In the genomic region with DNA sequence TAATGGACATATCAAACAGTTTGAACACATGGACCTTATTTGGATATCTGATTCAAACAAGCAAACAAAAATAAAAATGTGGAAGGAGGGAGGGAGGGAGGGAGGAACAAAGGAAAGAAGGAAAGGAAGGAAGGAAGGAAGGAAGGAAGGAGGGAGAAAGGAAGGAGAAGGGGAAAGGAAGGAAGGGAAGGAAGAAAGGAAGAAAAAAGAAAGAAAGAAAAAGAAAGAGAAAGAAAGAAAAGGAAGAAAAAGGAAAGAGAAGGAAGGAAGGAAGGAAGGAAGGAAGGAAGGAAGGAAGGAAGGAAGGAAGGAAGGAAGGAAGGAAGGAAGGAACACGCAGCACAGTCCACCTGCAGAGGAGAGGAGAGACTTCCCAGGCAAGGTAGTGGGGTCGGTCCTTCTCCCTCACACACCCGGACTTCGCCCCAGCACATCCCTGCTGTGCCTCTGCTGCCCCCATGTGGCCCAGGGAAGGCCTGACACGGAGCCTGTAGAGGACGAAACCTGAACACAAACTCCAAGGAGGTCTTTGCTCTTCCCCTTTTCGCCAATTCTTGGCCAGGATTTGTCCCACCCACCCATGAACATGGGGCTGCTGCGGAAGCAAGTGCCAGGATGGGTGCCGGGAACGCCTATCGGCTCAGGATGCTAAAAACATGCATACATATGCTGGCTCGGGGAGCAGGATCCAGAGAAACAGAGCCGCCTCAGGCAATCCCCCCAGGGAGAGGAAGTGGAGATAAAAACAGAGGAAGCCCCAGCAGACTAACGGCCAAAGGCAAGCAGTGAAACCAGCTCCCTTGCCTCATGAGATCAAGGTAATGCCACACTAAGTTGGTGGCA, we compare ENCODE assay signal across 8 cellular contexts. TPM values are rescaled to one million over a fixed set of nuclear protein-coding genes. Genes with fewer than 3 reads are reported as not detected.
A peak's percentile ranks its signal among the peaks of the same experiment; 100 is the strongest.
DNase-seq lines count a peak whose midpoint lies in the region; ATAC-seq, FAIRE-seq and TF ChIP-seq lines count a peak whose summit lies in the region.

No MANE protein-coding gene starts in this region.

- FAIRE-seq in kidney (lab: Jason Lieb, UNC): no peak

- no peaks in the 10 kb centered on the region for H3K9me3 ChIP-seq in A673 (ENCODE audit: low read depth, low read length, poor library complexity, severe bottlenecking)
- H3K9me3 ChIP-seq in breast epithelium: no peaks in the 10 kb centered on the region
- no peaks in the 10 kb centered on the region for H3K9me3 ChIP-seq in kidney (ENCODE audit: control insufficient read depth in 1 of 2, low read length in 2 of 2)

- ATAC-seq in GM18519 (IDR thresholded peaks at IDR 0.05; ENCODE audit: low FRiP score, unreplicated experiment): peak; percentile 51
- ATAC-seq in HG03064 (IDR thresholded peaks at IDR 0.05; ENCODE audit: low read depth, unreplicated experiment): peak; percentile 67
- peak; percentile 96 for ATAC-seq in WTC11

- peak; percentile 90 for DNase-seq in A673 (ENCODE audit: low spot score)
- peak; percentile 42 for DNase-seq in NCI-H2171 (lab: John Stamatoyannopoulos, UW)
- peak; percentile 91 for DNase-seq in WTC11 (ENCODE audit: low spot score)
- DNase-seq in breast epithelium (ENCODE audit: low spot score in 2 of 2): peak; percentile 73 to 74
- DNase-seq in kidney: peak; percentile 90
- peak; percentile 63 to 66 for DNase-seq in stimulated activated CD4-positive, alpha-beta T cell treated with anti-CD3 and anti-CD28 coated beads, Interleukin-15, amount 100 ng/mL, for 48 hours (ENCODE audit: low read depth in 2 of 2)

- peak; percentile 94 for TF ChIP-seq CTCF in A673 (conservative IDR thresholded peaks at IDR 0.05; ENCODE audit: low read depth, low read length)
- TF ChIP-seq CTCF in WTC11 (IDR thresholded peaks at IDR 0.05): peak; percentile 87
- peak; percentile 28 to 82 (median 82) for TF ChIP-seq CTCF in breast epithelium (IDR thresholded peaks at IDR 0.05)
- peak; percentile 93 for TF ChIP-seq CTCF in kidney (IDR thresholded peaks at IDR 0.05; ENCODE audit: borderline replicate concordance, extremely low read depth, insufficient read depth)

- H3K4me1 ChIP-seq in A673 (ENCODE audit: insufficient read depth, low read length, poor library complexity, severe bottlenecking) (peaks cover 15% of the 10 kb centered on the region), breast epithelium (no peaks in the 10 kb centered on the region), kidney (ENCODE audit: control insufficient read depth in 1 of 2, insufficient read depth in 1 of 2, low read depth in 1 of 2, low read length in 2 of 2) (peaks cover 0 to 2% of the 10 kb centered on the region in 2 donors)

- no peaks in the 10 kb centered on the region for H3K36me3 ChIP-seq in A673 (ENCODE audit: insufficient read depth, low read length, poor library complexity, severe bottlenecking)
- no peaks in the 10 kb centered on the region for H3K36me3 ChIP-seq in breast epithelium
- H3K36me3 ChIP-seq in kidney (ENCODE audit: control insufficient read depth in 1 of 2, insufficient read depth in 2 of 2, low read length in 2 of 2): peaks cover 10 to 44% of the 10 kb centered on the region in 2 donors

- peaks cover 10% of the 10 kb centered on the region for H3K9me3 Mint-ChIP-seq in WTC11

- BruUV-seq in A673 (replicated peaks; lab: Mats Ljungman, UMichigan): no TSS peak

- H3K27me3 ChIP-seq in A673 (replicated peaks; ENCODE audit: insufficient read depth, low read depth, low read length, poor library complexity) (no peaks in the 10 kb centered on the region), breast epithelium (no peaks in the 10 kb centered on the region)

- peaks cover 57% of the 10 kb centered on the region for H3K36me3 Mint-ChIP-seq in WTC11

- H3K27me3 Mint-ChIP-seq in WTC11 (ENCODE audit: low read depth): no peaks in the 10 kb centered on the region

- H3K27ac Mint-ChIP-seq in WTC11: peak overlapping the region; percentile 95

- H3K4me1 Mint-ChIP-seq in WTC11: peaks cover 21% of the 10 kb centered on the region

- H3K9ac ChIP-seq in kidney (ENCODE audit: low read length in 2 of 2): no peak overlapping the region

- H3K27ac ChIP-seq in A673 (ENCODE audit: low read depth, low read length, poor library complexity, severe bottlenecking) (peak overlapping the region; percentile 55), breast epithelium (peak overlapping the region in 1 of 2 donors; percentile 4), kidney (ENCODE audit: low read depth in 2 of 2, low read length in 2 of 2) (no peak overlapping the region)

- CTCF ChIA-PET in A673 (lab: Charles Lee): interaction anchor here (1.0 to 1.1 kb wide), 2 partner anchors 110 to 243 kb away, joined by 3 to 5 read pairs; no protein-coding TSS in a partner anchor
- CTCF ChIA-PET in WTC11 (lab: Charles Lee): interaction anchor here (0.6 to 1.7 kb wide), 20 partner anchors 10 to 840 kb away, joined by 3 to 13 read pairs (median 4); a partner anchor contains a TSS

- POLR2A ChIA-PET in A673 (lab: Charles Lee; ENCODE audit: low non-redundant PET) (no interaction called here), WTC11 (lab: Charles Lee) (no interaction called here)

- TF ChIP-seq POLR2A in breast epithelium (IDR thresholded peaks at IDR 0.05): no peak

- peak overlapping the region; percentile 27 for H3K4me3 ChIP-seq in A673 (ENCODE audit: low read depth, low read length, poor library complexity, severe bottlenecking)
- H3K4me3 ChIP-seq in breast epithelium: no peak overlapping the region
- no peak overlapping the region for H3K4me3 ChIP-seq in kidney (ENCODE audit: low read length in 2 of 2)

- intact Hi-C loops in A673 (cut with micrococcal nuclease; ENCODE audit: unreplicated experiment) (loop anchor here (1.0 to 2.0 kb wide), 3 partner anchors 109 to 292 kb away; no protein-coding TSS in a partner anchor), breast epithelium (cut with DNase I; ENCODE audit: low total_unique reads) (no loop called here), kidney (cut with DNase I) (loop anchor here (5.0 kb wide), 1 partner anchor 242 kb away; no protein-coding TSS in a partner anchor)

- H3K4me3 Mint-ChIP-seq in WTC11: peak overlapping the region; percentile 53

TF ChIP-seq in WTC11, 78 proteins besides CTCF, POLR2A, EP300 and RAD21 (continues in another document):
- TF ChIP-seq SMAD3 (CRISPR knock-in tag; IDR thresholded peaks at IDR 0.05; ENCODE audit: borderline replicate concordance) (no peak), NFYB (CRISPR knock-in tag; conservative IDR thresholded peaks at IDR 0.05; ENCODE audit: low read depth) (no peak), EMX1 (CRISPR knock-in tag; IDR thresholded peaks at IDR 0.05) (no peak), ETV6 (CRISPR knock-in tag; IDR thresholded peaks at IDR 0.05) (peak; percentile 98), ZNF423 (CRISPR knock-in tag; IDR thresholded peaks at IDR 0.05) (peak; percentile 60; the same call in 1 of the 2 replicates), NFE2L1 (CRISPR knock-in tag; IDR thresholded peaks at IDR 0.05) (peak; percentile 51; the same call in 1 of the 2 replicates), NFATC4 (CRISPR knock-in tag; IDR thresholded peaks at IDR 0.05) (no peak), TEAD4 (CRISPR knock-in tag; IDR thresholded peaks at IDR 0.05) (no peak), MYBL2 (CRISPR knock-in tag; IDR thresholded peaks at IDR 0.05) (0 out of 2 replicates have a peak, but pooled peaks have one; percentile 32)
- TF ChIP-seq, protein P1, sequence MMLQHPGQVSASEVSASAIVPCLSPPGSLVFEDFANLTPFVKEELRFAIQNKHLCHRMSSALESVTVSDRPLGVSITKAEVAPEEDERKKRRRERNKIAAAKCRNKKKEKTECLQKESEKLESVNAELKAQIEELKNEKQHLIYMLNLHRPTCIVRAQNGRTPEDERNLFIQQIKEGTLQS (CRISPR knock-in tag; conservative IDR thresholded peaks at IDR 0.05): no peak
- TF ChIP-seq, protein P2, sequence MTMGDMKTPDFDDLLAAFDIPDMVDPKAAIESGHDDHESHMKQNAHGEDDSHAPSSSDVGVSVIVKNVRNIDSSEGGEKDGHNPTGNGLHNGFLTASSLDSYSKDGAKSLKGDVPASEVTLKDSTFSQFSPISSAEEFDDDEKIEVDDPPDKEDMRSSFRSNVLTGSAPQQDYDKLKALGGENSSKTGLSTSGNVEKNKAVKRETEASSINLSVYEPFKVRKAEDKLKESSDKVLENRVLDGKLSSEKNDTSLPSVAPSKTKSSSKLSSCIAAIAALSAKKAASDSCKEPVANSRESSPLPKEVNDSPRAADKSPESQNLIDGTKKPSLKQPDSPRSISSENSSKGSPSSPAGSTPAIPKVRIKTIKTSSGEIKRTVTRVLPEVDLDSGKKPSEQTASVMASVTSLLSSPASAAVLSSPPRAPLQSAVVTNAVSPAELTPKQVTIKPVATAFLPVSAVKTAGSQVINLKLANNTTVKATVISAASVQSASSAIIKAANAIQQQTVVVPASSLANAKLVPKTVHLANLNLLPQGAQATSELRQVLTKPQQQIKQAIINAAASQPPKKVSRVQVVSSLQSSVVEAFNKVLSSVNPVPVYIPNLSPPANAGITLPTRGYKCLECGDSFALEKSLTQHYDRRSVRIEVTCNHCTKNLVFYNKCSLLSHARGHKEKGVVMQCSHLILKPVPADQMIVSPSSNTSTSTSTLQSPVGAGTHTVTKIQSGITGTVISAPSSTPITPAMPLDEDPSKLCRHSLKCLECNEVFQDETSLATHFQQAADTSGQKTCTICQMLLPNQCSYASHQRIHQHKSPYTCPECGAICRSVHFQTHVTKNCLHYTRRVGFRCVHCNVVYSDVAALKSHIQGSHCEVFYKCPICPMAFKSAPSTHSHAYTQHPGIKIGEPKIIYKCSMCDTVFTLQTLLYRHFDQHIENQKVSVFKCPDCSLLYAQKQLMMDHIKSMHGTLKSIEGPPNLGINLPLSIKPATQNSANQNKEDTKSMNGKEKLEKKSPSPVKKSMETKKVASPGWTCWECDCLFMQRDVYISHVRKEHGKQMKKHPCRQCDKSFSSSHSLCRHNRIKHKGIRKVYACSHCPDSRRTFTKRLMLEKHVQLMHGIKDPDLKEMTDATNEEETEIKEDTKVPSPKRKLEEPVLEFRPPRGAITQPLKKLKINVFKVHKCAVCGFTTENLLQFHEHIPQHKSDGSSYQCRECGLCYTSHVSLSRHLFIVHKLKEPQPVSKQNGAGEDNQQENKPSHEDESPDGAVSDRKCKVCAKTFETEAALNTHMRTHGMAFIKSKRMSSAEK (CRISPR knock-in tag; IDR thresholded peaks at IDR 0.05; ENCODE audit: borderline replicate concordance): no peak
- TF ChIP-seq, protein P3, sequence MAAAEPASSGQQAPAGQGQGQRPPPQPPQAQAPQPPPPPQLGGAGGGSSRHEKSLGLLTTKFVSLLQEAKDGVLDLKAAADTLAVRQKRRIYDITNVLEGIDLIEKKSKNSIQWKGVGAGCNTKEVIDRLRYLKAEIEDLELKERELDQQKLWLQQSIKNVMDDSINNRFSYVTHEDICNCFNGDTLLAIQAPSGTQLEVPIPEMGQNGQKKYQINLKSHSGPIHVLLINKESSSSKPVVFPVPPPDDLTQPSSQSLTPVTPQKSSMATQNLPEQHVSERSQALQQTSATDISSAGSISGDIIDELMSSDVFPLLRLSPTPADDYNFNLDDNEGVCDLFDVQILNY (CRISPR knock-in tag; IDR thresholded peaks at IDR 0.05): no peak

RNA-seq across cellular contexts. Expression of a gene that starts 52.3 kb away (rescaled TPM):
- 0.39 TPM in 1 of 2 replicates, not detected in the other for total RNA-seq in A673 (2021)
- 0.30 to 0.79 TPM (median 0.46 TPM) in 3 replicates for total RNA-seq in WTC11 (2021)
- 1 to 10 TPM; 2.7 to 4.1 (median 2.9) TPM for total RNA-seq in breast epithelium
- 1.3 TPM for total RNA-seq in kidney
- 2.5 TPM for polyA plus RNA-seq in kidney (ENCODE audit: insufficient read depth, low read depth, low replicate concordance)
